Comparison of ENCODE assay signal across 2 cellular contexts in genomic region chr4:54651050-54651449, GRCh38.
TF ChIP-seq lines count a peak whose summit lies in the region.

No MANE protein-coding gene starts in this region.

TF ChIP-seq in GM23338, 12 proteins besides CTCF, POLR2A, EP300 and RAD21:
- no peak for TF ChIP-seq POLR2AphosphoS5 (IDR thresholded peaks at IDR 0.05; ENCODE audit: low read depth)
- no peak for TF ChIP-seq NANOG (IDR thresholded peaks at IDR 0.05; ENCODE audit: borderline replicate concordance)
- no peak for TF ChIP-seq ZNF462 (CRISPR knock-in tag; IDR thresholded peaks at IDR 0.05)
- TF ChIP-seq EZH2 (IDR thresholded peaks at IDR 0.05; ENCODE audit: low read depth, unreplicated experiment) = no peak
- no peak for TF ChIP-seq ZNF331 (CRISPR knock-in tag; IDR thresholded peaks at IDR 0.05; ENCODE audit: low read depth)
- TF ChIP-seq EZH2phosphoT487 (IDR thresholded peaks at IDR 0.05; ENCODE audit: unreplicated experiment) = no peak
- TF ChIP-seq CREB1 (CRISPR knock-in tag; IDR thresholded peaks at IDR 0.05; ENCODE audit: low read depth) = no peak
- no peak for TF ChIP-seq REST (IDR thresholded peaks at IDR 0.05; ENCODE audit: unreplicated experiment)
- TF ChIP-seq JUNB (IDR thresholded peaks at IDR 0.05; ENCODE audit: unreplicated experiment) = no peak
- no peak for TF ChIP-seq ETS1 (IDR thresholded peaks at IDR 0.05)
- no peak for TF ChIP-seq ZNF114 (CRISPR knock-in tag; IDR thresholded peaks at IDR 0.05)
- no peak for TF ChIP-seq STAT1 (IDR thresholded peaks at IDR 0.05; ENCODE audit: unreplicated experiment)

TF ChIP-seq in K562, 482 proteins besides CTCF, POLR2A, EP300 and RAD21:
- no peak for TF ChIP-seq RAD51 (IDR thresholded peaks at IDR 0.05; ENCODE audit: borderline replicate concordance, low read depth)
- TF ChIP-seq SPI1 (IDR thresholded peaks at IDR 0.05; ENCODE audit: borderline replicate concordance, low read depth, low read length) = peak; percentile 70; the same call in 1 of the 2 replicates
